Comparison of ENCODE assay signal across 21 cellular contexts in the genomic region with DNA sequence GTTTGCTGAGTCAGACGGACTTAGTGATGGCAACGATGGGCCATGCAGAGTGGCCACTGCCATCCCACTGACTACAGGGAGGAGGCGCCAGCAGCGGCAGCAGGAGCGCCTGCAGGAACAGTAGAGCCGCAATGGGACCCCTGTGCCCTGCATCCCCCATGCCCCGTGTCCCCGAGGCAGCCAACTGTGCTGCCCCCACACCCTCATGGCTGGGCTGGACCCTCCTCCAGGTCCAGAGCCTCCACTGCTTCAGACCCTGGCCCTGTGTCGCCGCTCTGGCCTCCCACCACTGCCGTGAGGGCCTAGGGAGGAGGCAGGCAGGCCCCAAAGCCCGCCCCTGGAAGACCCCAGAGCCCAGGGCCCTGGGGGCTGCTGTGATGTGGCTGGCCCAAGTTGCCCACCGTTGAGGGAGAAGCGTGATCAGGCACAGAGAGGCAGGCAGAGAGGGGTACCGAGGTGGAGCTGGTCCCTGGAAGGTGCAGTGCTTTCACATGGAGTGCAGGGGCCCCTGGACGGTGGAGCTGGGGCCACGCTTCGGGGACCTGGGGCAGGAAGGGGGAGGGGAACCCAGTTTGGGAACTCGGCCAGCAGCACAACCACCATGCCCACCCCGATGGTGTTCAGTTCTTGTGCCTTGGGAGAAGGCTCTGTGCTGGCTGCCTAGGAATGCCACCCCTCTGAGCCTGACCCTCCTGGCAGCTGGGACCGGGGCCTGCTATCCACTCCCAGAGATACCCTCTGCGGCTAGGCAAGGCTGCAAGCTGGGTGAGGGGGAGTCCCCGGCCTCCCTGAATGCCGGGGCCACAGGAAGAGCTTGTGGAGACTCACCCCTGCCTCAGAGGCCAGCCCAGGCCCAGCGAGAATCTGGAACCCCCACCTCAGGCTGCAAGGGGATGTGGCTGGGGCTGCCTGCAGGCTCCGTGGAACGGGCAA. TPM values are rescaled to one million over a fixed set of nuclear protein-coding genes. Genes with fewer than 3 reads are reported as not detected.
"Had no signal": no experiment of that assay in that cellular context is flagged by ENCODE, and none has a peak within 500 bp of the region (broad histone marks: within the 10 kb centered on the region; RNA-seq: fewer than 3 reads in every experiment).

No MANE protein-coding gene starts in this region.

- H2AFZ ChIP-seq: neural progenitor cell had no signal

- H3K36me3 ChIP-seq: adrenal gland, ascending aorta, breast epithelium, colonic mucosa, neural progenitor cell, thyroid gland had no signal

- ATAC-seq: activated CD8-positive, alpha-beta T cell treated with anti-CD3 and anti-CD28 coated beads, Interleukin-2, amount 10 ng/mL, durations not matched to agents 7 days and 5 days; activated T-helper 17 cell treated with anti-CD3 and anti-CD28 coated beads, Interleukin-2, amount 50 U/mL, for 72 hours; left lobe of liver; naive thymus-derived CD8-positive, alpha-beta T cell; T-cell had no signal

- H3K9me3 ChIP-seq: adrenal gland, ascending aorta, colonic mucosa, thyroid gland had no signal

- H3K27me3 ChIP-seq: adrenal gland, ascending aorta, breast epithelium, colonic mucosa, neural progenitor cell, thyroid gland had no signal

- H3K4me2 ChIP-seq: neural progenitor cell had no signal

- DNase-seq: activated CD4-positive, alpha-beta T cell treated with anti-CD3 and anti-CD28 coated beads, Interleukin-2, amount 10 ng/mL, durations not matched to agents 7 days and 5 days; activated CD4-positive, CD25-positive, alpha-beta regulatory T cell treated with anti-CD3 and anti-CD28 coated beads, Interleukin-2, amount 50 U/mL, for 72 hours; activated CD8-positive, alpha-beta T cell treated with anti-CD3 and anti-CD28 coated beads, Interleukin-2, amount 10 ng/mL, durations not matched to agents 7 days and 5 days; activated naive CD4-positive, alpha-beta T cell; activated T-cell treated with anti-CD3 and anti-CD28 coated beads, Interleukin-2, amount 50 U/mL, for 1 hour; adrenal gland; colonic mucosa; naive thymus-derived CD8-positive, alpha-beta T cell; retina; stimulated activated CD4-positive, alpha-beta T cell treated with anti-CD3 and anti-CD28 coated beads, Interleukin-4, amount 100 ng/mL, for 4 hours; substantia nigra; T-cell; thyroid gland had no signal

- H3K4me3 ChIP-seq: adrenal gland, ascending aorta, breast epithelium, colonic mucosa, lung, neural progenitor cell, thyroid gland had no signal

- H3K9ac ChIP-seq: neural progenitor cell had no signal

- H3K4me1 ChIP-seq: adrenal gland, ascending aorta, breast epithelium, colonic mucosa, neural progenitor cell, thyroid gland had no signal

- H3K27ac ChIP-seq: adrenal gland, ascending aorta, breast epithelium, colonic mucosa, epithelial cell of prostate, neural progenitor cell, thyroid gland, VCaP had no signal

RNA-seq across cellular contexts. Expression of a gene that starts 32.6 kb away (rescaled TPM):
- total RNA-seq: activated CD4-positive, alpha-beta T cell treated with anti-CD3 and anti-CD28 coated beads, Interleukin-2, amount 10 ng/mL, durations not matched to agents 7 days and 5 days; activated CD8-positive, alpha-beta T cell treated with anti-CD3 and anti-CD28 coated beads, Interleukin-2, amount 10 ng/mL, durations not matched to agents 7 days and 5 days; activated T-helper 17 cell treated with anti-CD3 and anti-CD28 coated beads, Interleukin-2, amount 50 U/mL, for 72 hours; naive thymus-derived CD8-positive, alpha-beta T cell had no signal
- polyA plus RNA-seq: naive thymus-derived CD8-positive, alpha-beta T cell had no signal
